In the genomic region with DNA sequence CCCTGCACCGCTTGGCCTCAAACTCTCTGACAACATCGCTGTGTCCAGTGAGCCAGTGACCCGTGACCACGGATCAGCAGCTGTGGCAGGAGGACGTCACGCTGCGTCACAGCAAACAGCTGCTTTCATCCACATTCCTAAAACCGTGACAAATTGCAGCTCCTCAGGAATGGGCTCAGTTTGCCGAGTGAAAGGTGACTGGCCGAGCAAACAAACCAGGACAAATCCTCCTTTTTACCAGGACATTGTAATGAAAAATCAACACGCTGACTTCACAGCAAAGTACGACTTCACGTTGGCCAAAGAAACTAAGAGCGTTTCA, we compare ENCODE assay signal across 17 cellular contexts. TPM values are rescaled to one million over a fixed set of nuclear protein-coding genes. Genes with fewer than 3 reads are reported as not detected.
A peak's percentile ranks its signal among the peaks of the same experiment; 100 is the strongest.
DNase-seq lines count a peak whose midpoint lies in the region; ATAC-seq and TF ChIP-seq lines count a peak whose summit lies in the region.
"Had no signal": no experiment of that assay in that cellular context is flagged by ENCODE, and none has a peak within 500 bp of the region (broad histone marks: within the 10 kb centered on the region; RNA-seq: fewer than 3 reads in every experiment).

No MANE protein-coding gene starts in this region.

- H3K9me3 Mint-ChIP-seq in type B pancreatic cell: no peaks in the 10 kb centered on the region
- no peaks in the 10 kb centered on the region for H3K9me3 Mint-ChIP-seq in activated T-cell treated with anti-CD3 and anti-CD28 coated beads, Interleukin-2, amount 50 U/mL, for 4 hours
- H3K9me3 Mint-ChIP-seq: activated B cell treated with CpG ODN at 0.5 μM for 24 hours; naive thymus-derived CD4-positive, alpha-beta T cell had no signal

- H3K27me3 Mint-ChIP-seq in type B pancreatic cell: no peaks in the 10 kb centered on the region
- H3K27me3 Mint-ChIP-seq in activated T-cell treated with anti-CD3 and anti-CD28 coated beads, Interleukin-2, amount 50 U/mL, for 4 hours (ENCODE audit: low read depth): peaks cover 7% of the 10 kb centered on the region
- H3K27me3 Mint-ChIP-seq: activated B cell treated with CpG ODN at 0.5 μM for 24 hours had no signal

- H3K4me1 Mint-ChIP-seq in type B pancreatic cell (ENCODE audit: unreplicated experiment): peaks cover 23% of the 10 kb centered on the region
- H3K4me1 Mint-ChIP-seq in activated T-cell treated with anti-CD3 and anti-CD28 coated beads, Interleukin-2, amount 50 U/mL, for 4 hours (ENCODE audit: low read depth): no peaks in the 10 kb centered on the region
- H3K4me1 Mint-ChIP-seq: activated B cell treated with CpG ODN at 0.5 μM for 24 hours; naive thymus-derived CD4-positive, alpha-beta T cell had no signal

- WGBS in mesodermal cell (ENCODE audit: insufficient coverage in 2 of 2), 2 experiments: 79 to 88% methylated on average over 12 to 13 of the region's 14 CpGs

- H3K4me1 ChIP-seq in mesodermal cell (ENCODE audit: control insufficient read depth, insufficient read depth, low read length, poor library complexity, severe bottlenecking): peaks cover 43% of the 10 kb centered on the region
- H3K4me1 ChIP-seq: adrenal gland, thyroid gland had no signal

- no peak for ATAC-seq in activated T-cell treated with anti-CD3 and anti-CD28 coated beads, Interleukin-2, amount 50 U/mL, for 4 hours
- ATAC-seq: naive thymus-derived CD4-positive, alpha-beta T cell had no signal

- TF ChIP-seq CTCF in type B pancreatic cell (conservative IDR thresholded peaks at IDR 0.05): no peak

- no peak overlapping the region for H3K4me3 ChIP-seq in mesodermal cell (ENCODE audit: extremely low read depth, insufficient read depth, low read length, poor library complexity, severe bottlenecking)
- H3K4me3 ChIP-seq: adrenal gland, SK-N-MC, thyroid gland had no signal

- peak overlapping the region; percentile 35 for H3K27ac Mint-ChIP-seq in type B pancreatic cell
- H3K27ac Mint-ChIP-seq: activated B cell treated with CpG ODN at 0.5 μM for 24 hours had no signal

- no peaks in the 10 kb centered on the region for H3K9me3 ChIP-seq in mesodermal cell (ENCODE audit: control insufficient read depth, low read length)
- H3K9me3 ChIP-seq: adrenal gland, thyroid gland had no signal

- no peak overlapping the region for H3K4me3 Mint-ChIP-seq in type B pancreatic cell
- H3K4me3 Mint-ChIP-seq in activated T-cell treated with anti-CD3 and anti-CD28 coated beads, Interleukin-2, amount 50 U/mL, for 4 hours: no peak overlapping the region
- H3K4me3 Mint-ChIP-seq: activated B cell treated with CpG ODN at 0.5 μM for 24 hours; naive thymus-derived CD4-positive, alpha-beta T cell had no signal

- peaks cover 18% of the 10 kb centered on the region for H3K36me3 Mint-ChIP-seq in type B pancreatic cell
- no peaks in the 10 kb centered on the region for H3K36me3 Mint-ChIP-seq in activated T-cell treated with anti-CD3 and anti-CD28 coated beads, Interleukin-2, amount 50 U/mL, for 4 hours (ENCODE audit: insufficient read depth)
- H3K36me3 Mint-ChIP-seq: naive thymus-derived CD4-positive, alpha-beta T cell had no signal

- peak; percentile 32 for DNase-seq in NCI-H748 (lab: John Stamatoyannopoulos, UW; ENCODE audit: unreplicated experiment)
- DNase-seq in NCI-H748 treated with DMSO at 0.1 percent for 48 hours (lab: John Stamatoyannopoulos, UW): no peak
- DNase-seq in brain pericyte (ENCODE audit: low read depth, low spot score): peak; percentile 80
- DNase-seq in type B pancreatic cell (ENCODE audit: extremely low spot score, unreplicated experiment): no peak
- DNase-seq in GM03348 (ENCODE audit: low spot score): no peak
- DNase-seq in Kasumi-1 (lab: John Stamatoyannopoulos, UW): no peak
- DNase-seq in activated T-cell treated with anti-CD3 and anti-CD28 coated beads, Interleukin-2, amount 50 U/mL, for 4 hours: no peak
- DNase-seq: activated B cell treated with CpG ODN at 0.5 μM for 24 hours; naive thymus-derived CD4-positive, alpha-beta T cell; NCI-H1436 treated with DMSO at 0.1 percent for 48 hours; NCI-H526; stimulated activated CD4-positive, alpha-beta T cell treated with anti-CD3 and anti-CD28 coated beads, Interleukin-15, amount 100 ng/mL, for 24 hours; thyroid gland had no signal

- peak overlapping the region; percentile 89 for H3K27ac ChIP-seq in mesodermal cell (ENCODE audit: low read depth, low read length, severe bottlenecking)
- H3K27ac ChIP-seq: 22Rv1, SK-N-MC, thyroid gland had no signal

- H3K36me3 ChIP-seq in mesodermal cell (ENCODE audit: control insufficient read depth, insufficient read depth, low read length): peaks cover 87% of the 10 kb centered on the region
- H3K36me3 ChIP-seq: thyroid gland had no signal

RNA-seq across cellular contexts. Expression of a gene that starts 57.6 kb away (rescaled TPM):
- polyA plus RNA-seq in mesodermal cell (2013, experiment 1 of 2): 297 TPM
- polyA plus RNA-seq in mesodermal cell (2013, experiment 2 of 2): 256 TPM
- 58.4 and 150 TPM in 2 replicates for total RNA-seq in type B pancreatic cell (ENCODE audit: low replicate concordance)
- 1 to 10 TPM in 2 of 3 donors, under 1 TPM in 1; 0.76 to 1.2 (median 1.2) TPM for total RNA-seq in activated T-cell treated with anti-CD3 and anti-CD28 coated beads, Interleukin-2, amount 50 U/mL, for 4 hours

Comparison
In these comparisons a context has a peak if more than half of its experiments do, and no peak if none do; other contexts are left out.
1. DNase-seq: peak in NCI-H748 (single experiment) and brain pericyte (single experiment); none in NCI-H748 treated with DMSO at 0.1 percent for 48 hours (single experiment), type B pancreatic cell (single experiment), GM03348 (single experiment), Kasumi-1 (0 of 2) and activated T-cell treated with anti-CD3 and anti-CD28 coated beads, Interleukin-2, amount 50 U/mL, for 4 hours (single experiment).
2. RNA of a gene that starts 57.6 kb away (total RNA-seq): 58.4 to 150 TPM in type B pancreatic cell; 0.76 to 1.2 TPM in activated T-cell treated with anti-CD3 and anti-CD28 coated beads, Interleukin-2, amount 50 U/mL, for 4 hours; every median in the first group is over 10 times any median in the second.